ENCODE assay signal across 9 cellular contexts in genomic region chr9:126327750-126328120, GRCh38. TPM values are rescaled to one million over a fixed set of nuclear protein-coding genes. Genes with fewer than 3 reads are reported as not detected.
DNase-seq lines count a peak whose midpoint lies in the region; ATAC-seq and TF ChIP-seq lines count a peak whose summit lies in the region.
"Had no signal": no experiment of that assay in that cellular context is flagged by ENCODE, and none has a peak within 500 bp of the region (broad histone marks: within the 10 kb centered on the region; RNA-seq: fewer than 3 reads in every experiment).

No MANE protein-coding gene starts in this region.

- no peaks in the 10 kb centered on the region for H3K36me3 ChIP-seq in esophagus (ENCODE audit: control insufficient read depth in 2 of 2, insufficient read depth in 2 of 2, low read length in 1 of 2)
- no peaks in the 10 kb centered on the region for H3K36me3 ChIP-seq in trophoblast cell (ENCODE audit: control insufficient read depth in 1 of 2, insufficient read depth in 2 of 2, low read length in 2 of 2)

- H3K9ac ChIP-seq in trophoblast cell (ENCODE audit: low read length): no peak overlapping the region

- no peak overlapping the region for H2BK12ac ChIP-seq in trophoblast cell (ENCODE audit: low read length)

- H3K4me3 ChIP-seq in esophagus (ENCODE audit: low read depth in 1 of 2, low read length in 2 of 2): peak overlapping the region in 1 of 2 donors; percentile 67
- H3K4me3 ChIP-seq in trophoblast cell (ENCODE audit: low read depth, low read length): no peak overlapping the region

- H2BK5ac ChIP-seq in trophoblast cell (ENCODE audit: low read depth, low read length, poor library complexity): no peak overlapping the region

- no peaks in the 10 kb centered on the region for H3K9me3 ChIP-seq in CD4-positive, alpha-beta T cell (ENCODE audit: control insufficient read depth, low read length)
- H3K9me3 ChIP-seq in esophagus (ENCODE audit: control insufficient read depth in 2 of 2, insufficient read depth in 1 of 2, low read depth in 1 of 2, low read length in 1 of 2) (no peaks in the 10 kb centered on the region), trophoblast cell (ENCODE audit: insufficient read depth, low read depth, low read length) (no peaks in the 10 kb centered on the region)

- peaks cover 55% of the 10 kb centered on the region for H3K4me1 Mint-ChIP-seq in CD4-positive, alpha-beta T cell (ENCODE audit: low read depth)

- DNase-seq in CD4-positive, alpha-beta T cell: no peak
- DNase-seq in NCI-H82 treated with DMSO at 0.1 percent for 48 hours (lab: John Stamatoyannopoulos, UW; ENCODE audit: unreplicated experiment) (peak; percentile 90), trophoblast cell (no peak), DMS153 treated with DMSO at 0.1 percent for 48 hours (lab: John Stamatoyannopoulos, UW; ENCODE audit: unreplicated experiment) (no peak), ureter (ENCODE audit: low spot score) (no peak), AML-193 (lab: John Stamatoyannopoulos, UW) (no peak), NCI-H1930 (lab: John Stamatoyannopoulos, UW) (no peak)
- DNase-seq: NCI-H226 had no signal

- H3K27ac ChIP-seq in CD4-positive, alpha-beta T cell (ENCODE audit: low read depth, low read length): no peak overlapping the region
- H3K27ac ChIP-seq in esophagus (ENCODE audit: low read depth in 2 of 2, low read length in 1 of 2) (peak overlapping the region; percentile 11 to 83), trophoblast cell (ENCODE audit: low read depth, low read length) (no peak overlapping the region)

- H2AFZ ChIP-seq in trophoblast cell (ENCODE audit: insufficient read depth, low read length, poor library complexity): no peak overlapping the region

- intact Hi-C loops in CD4-positive, alpha-beta T cell (cut with DNase I, micrococcal nuclease): loop anchor here (2.0 to 5.0 kb wide), 3 partner anchors 69 to 145 kb away; no protein-coding TSS in a partner anchor

- WGBS in esophagus, 2 donors: 52 to 53% methylated on average over 5 of the region's 5 CpGs
- no CpG with 5 or more reads among the region's 5 CpGs for WGBS in trophoblast cell (ENCODE audit: extremely low coverage, insufficient coverage, insufficient read length)

- no peak overlapping the region for H4K12ac ChIP-seq in trophoblast cell (ENCODE audit: low read depth, low read length)

- no peak overlapping the region for H3K4ac ChIP-seq in trophoblast cell (ENCODE audit: low read depth, low read length)

- CTCF ChIA-PET in CD4-positive, alpha-beta T cell (lab: Charles Lee): interaction anchor here (1.6 to 1.7 kb wide), 2 partner anchors 164 to 171 kb away, joined by 3 read pairs; no protein-coding TSS in a partner anchor

- no peaks in the 10 kb centered on the region for H3K27me3 ChIP-seq in CD4-positive, alpha-beta T cell (ENCODE audit: control insufficient read depth, insufficient read depth, low read length)
- no peaks in the 10 kb centered on the region for H3K27me3 ChIP-seq in esophagus (ENCODE audit: control insufficient read depth in 1 of 2, insufficient read depth in 2 of 2, low read length in 2 of 2)
- H3K27me3 ChIP-seq in trophoblast cell (ENCODE audit: insufficient read depth, low read length): no peaks in the 10 kb centered on the region

- no peaks in the 10 kb centered on the region for H3K27me3 Mint-ChIP-seq in CD4-positive, alpha-beta T cell

- no peak overlapping the region for H4K8ac ChIP-seq in trophoblast cell (ENCODE audit: low read depth, low read length)

- no peak for TF ChIP-seq CTCF in CD4-positive, alpha-beta T cell (IDR thresholded peaks at IDR 0.05)

- H3K14ac ChIP-seq in trophoblast cell (ENCODE audit: low read length): no peak overlapping the region

- H2BK120ac ChIP-seq in trophoblast cell (ENCODE audit: insufficient read depth, low read length, poor library complexity): no peak overlapping the region

- no peak for ATAC-seq in CD4-positive, alpha-beta T cell (ENCODE audit: poor library complexity)

- H3K4me1 ChIP-seq in esophagus (ENCODE audit: control insufficient read depth in 2 of 2, insufficient read depth in 2 of 2, low read length in 1 of 2): peaks cover 0 to 6% of the 10 kb centered on the region in 2 donors
- peaks cover 17 to 25% of the 10 kb centered on the region in 2 experiments for H3K4me1 ChIP-seq in trophoblast cell (ENCODE audit: control insufficient read depth in 1 of 2, insufficient read depth in 2 of 2, low read length in 2 of 2)

- peak overlapping the region; percentile 79 for H3K4me2 ChIP-seq in trophoblast cell (ENCODE audit: low read length)

- POLR2A ChIA-PET in CD4-positive, alpha-beta T cell (lab: Charles Lee): interaction anchor here (0.6 to 1.4 kb wide), 4 partner anchors 10 to 142 kb away, joined by 3 to 4 read pairs (median 4); no protein-coding TSS in a partner anchor

- no peak overlapping the region for H3K18ac ChIP-seq in trophoblast cell (ENCODE audit: low read length)

- no peak overlapping the region for H3K23ac ChIP-seq in trophoblast cell (ENCODE audit: low read length)

- H3K4me3 Mint-ChIP-seq in CD4-positive, alpha-beta T cell: peak overlapping the region; percentile 84

- no peak overlapping the region for H2AK5ac ChIP-seq in trophoblast cell (ENCODE audit: low read length)

- H3K9me3 Mint-ChIP-seq in CD4-positive, alpha-beta T cell: peaks cover 2% of the 10 kb centered on the region

- no peaks in the 10 kb centered on the region for H3K79me2 ChIP-seq in trophoblast cell (ENCODE audit: control insufficient read depth, insufficient read depth, low read length, poor library complexity)

- H3K27ac Mint-ChIP-seq in CD4-positive, alpha-beta T cell: peak overlapping the region; percentile 67

- H3K36me3 Mint-ChIP-seq in CD4-positive, alpha-beta T cell (ENCODE audit: low read depth): peaks cover 15% of the 10 kb centered on the region

- peaks cover 19% of the 10 kb centered on the region for H3K79me1 ChIP-seq in trophoblast cell (ENCODE audit: low read length)

- peak overlapping the region; percentile 79 for H4K91ac ChIP-seq in trophoblast cell (ENCODE audit: low read depth, low read length)

RNA-seq across cellular contexts. Expression of gene MVB12B, which starts 1.1 kb away (rescaled TPM):
- 10 to 100 TPM; 14.3 to 15.3 TPM for total RNA-seq in CD4-positive, alpha-beta T cell
- 1 to 10 TPM; 2.1 to 2.4 TPM for polyA plus RNA-seq in esophagus
- polyA plus RNA-seq in trophoblast cell (2013): 13.2 and 13.4 TPM in 2 replicates
- 37.5 TPM for total RNA-seq in ureter

Comparison
In these comparisons a context has a peak if more than half of its experiments do, and no peak if none do; other contexts are left out.
1. H3K27ac ChIP-seq: peak in esophagus (2 of 2); none in CD4-positive, alpha-beta T cell (single experiment) and trophoblast cell (single experiment).